ENCODE assay signal across 9 cellular contexts in genomic region chr11:314548-314875, GRCh38. TPM values are rescaled to one million over a fixed set of nuclear protein-coding genes. Genes with fewer than 3 reads are reported as not detected.
DNase-seq lines count a peak whose midpoint lies in the region; ATAC-seq, FAIRE-seq and TF ChIP-seq lines count a peak whose summit lies in the region.
"Not testable (repeated sequence)": the region's sequence is repeated elsewhere in the genome, so short reads cannot be mapped to it uniquely, and the experiment has no call there.
"Had no signal": no experiment of that assay in that cellular context is flagged by ENCODE, and none has a peak within 500 bp of the region (broad histone marks: within the 10 kb centered on the region; RNA-seq: fewer than 3 reads in every experiment).

No MANE protein-coding gene starts in this region.

- H3K9me3 ChIP-seq in A673 (ENCODE audit: low read depth, low read length, poor library complexity, severe bottlenecking); SK-N-MC (ENCODE audit: low read depth, low read length); endodermal cell (ENCODE audit: control insufficient read depth, low read length); mucosa of descending colon; small intestine (ENCODE audit: control insufficient read depth, low read depth): not testable (repeated sequence)

- H3K27me3 Mint-ChIP-seq in GM23338 (ENCODE audit: insufficient read depth, low read depth, poor library complexity) = peaks cover 12% of the 10 kb centered on the region
- not testable (repeated sequence) for H3K27me3 Mint-ChIP-seq in activated naive CD8-positive, alpha-beta T cell treated with anti-CD3 and anti-CD28 coated beads for 36 hours; endodermal cell (ENCODE audit: insufficient read depth)

- H4K20me1 ChIP-seq in GM23338 (replicated peaks; ENCODE audit: insufficient read depth) = peaks cover 10% of the 10 kb centered on the region

- peak overlapping the region; percentile 85 for H3K27ac Mint-ChIP-seq in GM23338
- peak overlapping the region; percentile 96 for H3K27ac Mint-ChIP-seq in activated naive CD8-positive, alpha-beta T cell treated with anti-CD3 and anti-CD28 coated beads for 36 hours
- H3K27ac Mint-ChIP-seq in endodermal cell = peak overlapping the region; percentile 90

- peaks cover 27% of the 10 kb centered on the region for H3F3A ChIP-seq in GM23338 (replicated peaks; ENCODE audit: low read depth)

- 0% methylated on average over 2 of the region's 6 CpGs; no CpG with 5 or more reads in 1 of the 2 experiments for WGBS in endodermal cell (ENCODE audit: insufficient coverage in 1 of 2, insufficient read length in 1 of 2), 2 experiments
- WGBS in small intestine, 3 donors = 1 to 22% (median 19%) methylated on average over 6 of the region's 6 CpGs

- not testable (repeated sequence) for H3K27me3 ChIP-seq in A673 (replicated peaks; ENCODE audit: insufficient read depth, low read depth, low read length, poor library complexity); GM23338 (ENCODE audit: insufficient read depth); endodermal cell (ENCODE audit: control insufficient read depth, insufficient read depth, low read length, poor library complexity, severe bottlenecking); small intestine (ENCODE audit: control insufficient read depth in 2 of 2, insufficient read depth in 2 of 2, low read length in 2 of 2)

- TF ChIP-seq CTCF in A673 (conservative IDR thresholded peaks at IDR 0.05; ENCODE audit: low read depth, low read length); GM23338 (conservative IDR thresholded peaks at IDR 0.05; ENCODE audit: low read depth in 2 of 2); endodermal cell (conservative IDR thresholded peaks at IDR 0.05); mucosa of descending colon (IDR thresholded peaks at IDR 0.05): not testable (repeated sequence)

- peaks cover 11% of the 10 kb centered on the region; the same call in 2 of the 3 replicates for H3K36me3 Mint-ChIP-seq in GM23338 (ENCODE audit: low read depth)
- H3K36me3 Mint-ChIP-seq in activated naive CD8-positive, alpha-beta T cell treated with anti-CD3 and anti-CD28 coated beads for 36 hours = peaks cover 46% of the 10 kb centered on the region
- peaks cover 13% of the 10 kb centered on the region for H3K36me3 Mint-ChIP-seq in endodermal cell (ENCODE audit: low read depth)

- BruUV-seq in A673 (replicated peaks; lab: Mats Ljungman, UMichigan) = not testable (repeated sequence)

- FAIRE-seq in small intestine (lab: Jason Lieb, UNC) = not testable (repeated sequence)

- peak overlapping the region; percentile 84 for H3K4me2 ChIP-seq in GM23338

- peaks cover 59% of the 10 kb centered on the region for H3K4me1 Mint-ChIP-seq in GM23338
- H3K4me1 Mint-ChIP-seq in activated naive CD8-positive, alpha-beta T cell treated with anti-CD3 and anti-CD28 coated beads for 36 hours = peaks cover 28% of the 10 kb centered on the region
- peaks cover 34% of the 10 kb centered on the region for H3K4me1 Mint-ChIP-seq in endodermal cell

- not testable (repeated sequence) for ATAC-seq in GM23338
- peak; percentile 44 for ATAC-seq in mucosa of descending colon

- DNase-seq in A673 (ENCODE audit: low spot score); GM23338 (ENCODE audit: low spot score); SK-N-MC (ENCODE audit: low read depth, low spot score); activated naive CD8-positive, alpha-beta T cell treated with anti-CD3 and anti-CD28 coated beads for 36 hours; endodermal cell; mucosa of descending colon: not testable (repeated sequence)
- DNase-seq in small intestine = peak; percentile 46

- H3K4me1 ChIP-seq in A673 (ENCODE audit: insufficient read depth, low read length, poor library complexity, severe bottlenecking) = peaks cover 18% of the 10 kb centered on the region
- peaks cover 50% of the 10 kb centered on the region for H3K4me1 ChIP-seq in GM23338 (ENCODE audit: insufficient read depth)
- peaks cover 13% of the 10 kb centered on the region for H3K4me1 ChIP-seq in endodermal cell (ENCODE audit: control insufficient read depth, insufficient read depth, low read length)
- H3K4me1 ChIP-seq in mucosa of descending colon (ENCODE audit: low read depth) = peaks cover 31% of the 10 kb centered on the region
- H3K4me1 ChIP-seq in small intestine (ENCODE audit: control insufficient read depth in 2 of 2, insufficient read depth in 1 of 2, low read depth in 1 of 2, low read length in 1 of 2) = not testable (repeated sequence)

- not testable (repeated sequence) for H3K36me3 ChIP-seq in A673 (ENCODE audit: insufficient read depth, low read length, poor library complexity, severe bottlenecking); GM23338 (ENCODE audit: insufficient read depth); SK-N-MC (ENCODE audit: insufficient read depth, low read length); mucosa of descending colon (ENCODE audit: low read depth); small intestine (ENCODE audit: control insufficient read depth in 2 of 2, insufficient read depth in 2 of 2, low read length in 2 of 2)
- H3K36me3 ChIP-seq in endodermal cell (ENCODE audit: control insufficient read depth, insufficient read depth, low read length) = peaks cover 11% of the 10 kb centered on the region

- peak overlapping the region; percentile 52 for H3K9ac ChIP-seq in SK-N-MC (ENCODE audit: insufficient read length)
- peak overlapping the region; percentile 95 for H3K9ac ChIP-seq in endodermal cell (ENCODE audit: extremely low read depth, low read length, poor library complexity, severe bottlenecking)

- H2AFZ ChIP-seq in GM23338 = not testable (repeated sequence)

- H3K4me3 Mint-ChIP-seq in GM23338 (peak overlapping the region; percentile 91), endodermal cell (peak overlapping the region; percentile 94)
- peak overlapping the region; percentile 86 for H3K4me3 Mint-ChIP-seq in activated naive CD8-positive, alpha-beta T cell treated with anti-CD3 and anti-CD28 coated beads for 36 hours

- not testable (repeated sequence) for H3K9me3 Mint-ChIP-seq in GM23338; activated naive CD8-positive, alpha-beta T cell treated with anti-CD3 and anti-CD28 coated beads for 36 hours; endodermal cell

- peak overlapping the region; percentile 81 for H3K27ac ChIP-seq in A673 (ENCODE audit: low read depth, low read length, poor library complexity, severe bottlenecking)
- H3K27ac ChIP-seq in GM23338 (ENCODE audit: low read depth); SK-N-MC; endodermal cell (ENCODE audit: low read depth, low read length): not testable (repeated sequence)
- peak overlapping the region; percentile 65 to 95 for H3K27ac ChIP-seq in small intestine (ENCODE audit: low read depth in 1 of 2, low read length in 1 of 2)

- POLR2A ChIA-PET in A673 (lab: Charles Lee; ENCODE audit: low non-redundant PET) = not testable (repeated sequence)

- peak overlapping the region; percentile 55 for H3K4me3 ChIP-seq in A673 (ENCODE audit: low read depth, low read length, poor library complexity, severe bottlenecking)
- H3K4me3 ChIP-seq in GM23338 = peak overlapping the region; percentile 70
- H3K4me3 ChIP-seq in SK-N-MC = peak overlapping the region; percentile 79
- H3K4me3 ChIP-seq in endodermal cell (ENCODE audit: low read length) = peak overlapping the region; percentile 100
- peak overlapping the region; percentile 75 for H3K4me3 ChIP-seq in iPS-11a (ENCODE audit: low read depth, low read length)
- H3K4me3 ChIP-seq in mucosa of descending colon = peak overlapping the region; percentile 26
- peak overlapping the region; percentile 49 to 55 for H3K4me3 ChIP-seq in small intestine (ENCODE audit: low read depth in 1 of 2, low read length in 2 of 2)

- intact Hi-C loops in A673 (cut with micrococcal nuclease; ENCODE audit: unreplicated experiment); mucosa of descending colon (cut with DNase I, micrococcal nuclease): not testable (repeated sequence)

- H3K9me2 ChIP-seq in GM23338 (ENCODE audit: insufficient read depth) = not testable (repeated sequence)

- peaks cover 28% of the 10 kb centered on the region for H3K79me2 ChIP-seq in GM23338 (replicated peaks; ENCODE audit: insufficient read depth)

- CTCF ChIA-PET in A673 (lab: Charles Lee) = not testable (repeated sequence)

RNA-seq across cellular contexts. Expression of gene IFITM1, which starts 0.7 kb away (rescaled TPM):
- total RNA-seq in A673 (2021) = 24.4 and 34.1 TPM in 2 replicates
- total RNA-seq in GM23338 (2014; rRNA removed; shearing (Covaris generic)) = 396 and 409 TPM in 2 replicates
- 1,180 and 1,194 TPM in 2 replicates for polyA plus RNA-seq in GM23338 (2016; fragmentation: Nextera tagmentation; extraction: Ambion mirVana)
- total RNA-seq in activated naive CD8-positive, alpha-beta T cell treated with anti-CD3 and anti-CD28 coated beads for 36 hours = 100 to 1,000 TPM; 345 to 356 TPM
- total RNA-seq in endodermal cell = 100 to 1,000 TPM; 211 to 558 TPM
- polyA plus RNA-seq in endodermal cell (2013, experiment 1 of 2) = 244 TPM
- 241 TPM for polyA plus RNA-seq in endodermal cell (2013, experiment 2 of 2)
- 100 to 1,000 TPM in 1 of 3 donors, 10 to 100 TPM in 2; 80.2 to 182 (median 87.3) TPM for total RNA-seq in mucosa of descending colon
- polyA plus RNA-seq in small intestine = 100 to 1,000 TPM in 1 of 3 donors, 10 to 100 TPM in 1, 1 to 10 TPM in 1; 8.9 to 520 (median 50.0) TPM

RNA-seq across cellular contexts. Expression of gene IFITM3, which starts 6.1 kb away (rescaled TPM):
- total RNA-seq in A673 (2021) = 87.6 and 99.8 TPM in 2 replicates
- total RNA-seq in GM23338 (2014; rRNA removed; shearing (Covaris generic)) = 72.4 and 82.3 TPM in 2 replicates
- 829 and 840 TPM in 2 replicates for polyA plus RNA-seq in GM23338 (2016; fragmentation: Nextera tagmentation; extraction: Ambion mirVana)
- total RNA-seq in activated naive CD8-positive, alpha-beta T cell treated with anti-CD3 and anti-CD28 coated beads for 36 hours = 10 to 100 TPM; 93.0 to 96.1 TPM
- total RNA-seq in endodermal cell = 100 to 1,000 TPM; 257 to 389 TPM
- polyA plus RNA-seq in endodermal cell (2013, experiment 1 of 2) = 186 TPM
- 187 TPM for polyA plus RNA-seq in endodermal cell (2013, experiment 2 of 2)
- total RNA-seq in mucosa of descending colon = 100 to 1,000 TPM in 2 of 3 donors, 10 to 100 TPM in 1; 76.1 to 410 (median 353) TPM
- polyA plus RNA-seq in small intestine = 1,000 to 10,000 TPM in 1 of 3 donors, 100 to 1,000 TPM in 1, 10 to 100 TPM in 1; 49.2 to 1,181 (median 120) TPM

RNA-seq across cellular contexts. Expression of gene IFITM2, which starts 6.9 kb away (rescaled TPM):
- total RNA-seq in A673 (2021) = 23.3 and 25.5 TPM in 2 replicates
- total RNA-seq in GM23338 (2014; rRNA removed; shearing (Covaris generic)) = 57.3 and 91.2 TPM in 2 replicates
- polyA plus RNA-seq in GM23338 (2016; fragmentation: Nextera tagmentation; extraction: Ambion mirVana) = 857 and 906 TPM in 2 replicates
- total RNA-seq in activated naive CD8-positive, alpha-beta T cell treated with anti-CD3 and anti-CD28 coated beads for 36 hours = 100 to 1,000 TPM; 474 to 496 TPM
- total RNA-seq in endodermal cell = 100 to 1,000 TPM; 262 to 367 TPM
- polyA plus RNA-seq in endodermal cell (2013, experiment 1 of 2) = 114 TPM
- 152 TPM for polyA plus RNA-seq in endodermal cell (2013, experiment 2 of 2)
- total RNA-seq in mucosa of descending colon = 100 to 1,000 TPM in 2 of 3 donors, 10 to 100 TPM in 1; 57.2 to 254 (median 111) TPM
- 100 to 1,000 TPM in 1 of 3 donors, 10 to 100 TPM in 2; 21.7 to 490 (median 71.3) TPM for polyA plus RNA-seq in small intestine

RNA-seq across cellular contexts. Expression of gene IFITM5, which starts 15.2 kb away (rescaled TPM):
- total RNA-seq in A673 (2021) = not detected in 2 replicates
- not detected in 2 replicates for total RNA-seq in GM23338 (2014; rRNA removed; shearing (Covaris generic))
- polyA plus RNA-seq in GM23338 (2016; fragmentation: Nextera tagmentation; extraction: Ambion mirVana) = 0.42 TPM in 1 of 2 replicates, not detected in the other
- total RNA-seq in activated naive CD8-positive, alpha-beta T cell treated with anti-CD3 and anti-CD28 coated beads for 36 hours = not detected
- total RNA-seq in endodermal cell = not detected
- not detected for polyA plus RNA-seq in endodermal cell (2013, experiment 1 of 2)
- not detected for polyA plus RNA-seq in endodermal cell (2013, experiment 2 of 2)
- not detected for total RNA-seq in mucosa of descending colon
- polyA plus RNA-seq in small intestine = not detected
- total RNA-seq: occipital lobe had no signal

RNA-seq across cellular contexts. Expression of gene PGGHG, which starts 25.6 kb away (rescaled TPM):
- 5.4 and 8.6 TPM in 2 replicates for total RNA-seq in A673 (2021)
- 45.4 and 55.8 TPM in 2 replicates for total RNA-seq in GM23338 (2014; rRNA removed; shearing (Covaris generic))
- 18.1 and 24.9 TPM in 2 replicates for polyA plus RNA-seq in GM23338 (2016; fragmentation: Nextera tagmentation; extraction: Ambion mirVana)
- total RNA-seq in activated naive CD8-positive, alpha-beta T cell treated with anti-CD3 and anti-CD28 coated beads for 36 hours = 100 to 1,000 TPM; 206 to 209 TPM
- 100 to 1,000 TPM; 129 to 186 TPM for total RNA-seq in endodermal cell
- 36.7 TPM for polyA plus RNA-seq in endodermal cell (2013, experiment 1 of 2)
- 31.3 TPM for polyA plus RNA-seq in endodermal cell (2013, experiment 2 of 2)
- 10 to 100 TPM; 21.2 to 37.1 (median 29.7) TPM for total RNA-seq in mucosa of descending colon
- 100 to 1,000 TPM; 118 to 154 (median 127) TPM for polyA plus RNA-seq in small intestine

Comparison
In these comparisons a context has a peak if more than half of its experiments do, and no peak if none do; other contexts are left out.
1. H3K4me3 ChIP-seq: peak in every context shown above with its lines; median percentile 100 in endodermal cell; 79 in SK-N-MC; 75 in iPS-11a; 70 in GM23338; 55 in A673; 52 in small intestine; 26 in mucosa of descending colon.